ENCODE assay signal across 1 cellular context in the genomic region with DNA sequence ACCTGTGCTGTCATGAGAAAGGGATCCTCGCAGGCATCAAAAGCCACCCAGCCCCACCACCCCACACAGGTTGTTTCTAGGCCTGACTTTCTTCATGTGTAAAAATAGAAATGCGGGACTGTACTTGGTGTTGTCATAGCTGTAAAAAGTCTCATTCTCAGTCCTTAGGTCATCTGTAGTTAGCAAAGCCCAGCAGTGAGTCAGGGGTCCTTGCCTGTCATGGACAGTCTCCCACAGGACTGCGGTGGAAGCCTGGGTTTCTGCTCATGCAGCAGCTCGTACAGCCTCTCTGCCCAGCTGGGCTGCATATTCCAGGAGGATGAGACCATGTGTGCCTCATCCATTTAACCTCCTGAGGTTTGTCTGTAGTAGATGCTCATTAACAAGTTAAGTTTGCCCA.
TF ChIP-seq lines count a peak whose summit lies in the region.

No MANE protein-coding gene starts in this region.

TF ChIP-seq in GM23338, 12 proteins besides CTCF, POLR2A, EP300 and RAD21 (continued from another document):
- TF ChIP-seq, protein P1, sequence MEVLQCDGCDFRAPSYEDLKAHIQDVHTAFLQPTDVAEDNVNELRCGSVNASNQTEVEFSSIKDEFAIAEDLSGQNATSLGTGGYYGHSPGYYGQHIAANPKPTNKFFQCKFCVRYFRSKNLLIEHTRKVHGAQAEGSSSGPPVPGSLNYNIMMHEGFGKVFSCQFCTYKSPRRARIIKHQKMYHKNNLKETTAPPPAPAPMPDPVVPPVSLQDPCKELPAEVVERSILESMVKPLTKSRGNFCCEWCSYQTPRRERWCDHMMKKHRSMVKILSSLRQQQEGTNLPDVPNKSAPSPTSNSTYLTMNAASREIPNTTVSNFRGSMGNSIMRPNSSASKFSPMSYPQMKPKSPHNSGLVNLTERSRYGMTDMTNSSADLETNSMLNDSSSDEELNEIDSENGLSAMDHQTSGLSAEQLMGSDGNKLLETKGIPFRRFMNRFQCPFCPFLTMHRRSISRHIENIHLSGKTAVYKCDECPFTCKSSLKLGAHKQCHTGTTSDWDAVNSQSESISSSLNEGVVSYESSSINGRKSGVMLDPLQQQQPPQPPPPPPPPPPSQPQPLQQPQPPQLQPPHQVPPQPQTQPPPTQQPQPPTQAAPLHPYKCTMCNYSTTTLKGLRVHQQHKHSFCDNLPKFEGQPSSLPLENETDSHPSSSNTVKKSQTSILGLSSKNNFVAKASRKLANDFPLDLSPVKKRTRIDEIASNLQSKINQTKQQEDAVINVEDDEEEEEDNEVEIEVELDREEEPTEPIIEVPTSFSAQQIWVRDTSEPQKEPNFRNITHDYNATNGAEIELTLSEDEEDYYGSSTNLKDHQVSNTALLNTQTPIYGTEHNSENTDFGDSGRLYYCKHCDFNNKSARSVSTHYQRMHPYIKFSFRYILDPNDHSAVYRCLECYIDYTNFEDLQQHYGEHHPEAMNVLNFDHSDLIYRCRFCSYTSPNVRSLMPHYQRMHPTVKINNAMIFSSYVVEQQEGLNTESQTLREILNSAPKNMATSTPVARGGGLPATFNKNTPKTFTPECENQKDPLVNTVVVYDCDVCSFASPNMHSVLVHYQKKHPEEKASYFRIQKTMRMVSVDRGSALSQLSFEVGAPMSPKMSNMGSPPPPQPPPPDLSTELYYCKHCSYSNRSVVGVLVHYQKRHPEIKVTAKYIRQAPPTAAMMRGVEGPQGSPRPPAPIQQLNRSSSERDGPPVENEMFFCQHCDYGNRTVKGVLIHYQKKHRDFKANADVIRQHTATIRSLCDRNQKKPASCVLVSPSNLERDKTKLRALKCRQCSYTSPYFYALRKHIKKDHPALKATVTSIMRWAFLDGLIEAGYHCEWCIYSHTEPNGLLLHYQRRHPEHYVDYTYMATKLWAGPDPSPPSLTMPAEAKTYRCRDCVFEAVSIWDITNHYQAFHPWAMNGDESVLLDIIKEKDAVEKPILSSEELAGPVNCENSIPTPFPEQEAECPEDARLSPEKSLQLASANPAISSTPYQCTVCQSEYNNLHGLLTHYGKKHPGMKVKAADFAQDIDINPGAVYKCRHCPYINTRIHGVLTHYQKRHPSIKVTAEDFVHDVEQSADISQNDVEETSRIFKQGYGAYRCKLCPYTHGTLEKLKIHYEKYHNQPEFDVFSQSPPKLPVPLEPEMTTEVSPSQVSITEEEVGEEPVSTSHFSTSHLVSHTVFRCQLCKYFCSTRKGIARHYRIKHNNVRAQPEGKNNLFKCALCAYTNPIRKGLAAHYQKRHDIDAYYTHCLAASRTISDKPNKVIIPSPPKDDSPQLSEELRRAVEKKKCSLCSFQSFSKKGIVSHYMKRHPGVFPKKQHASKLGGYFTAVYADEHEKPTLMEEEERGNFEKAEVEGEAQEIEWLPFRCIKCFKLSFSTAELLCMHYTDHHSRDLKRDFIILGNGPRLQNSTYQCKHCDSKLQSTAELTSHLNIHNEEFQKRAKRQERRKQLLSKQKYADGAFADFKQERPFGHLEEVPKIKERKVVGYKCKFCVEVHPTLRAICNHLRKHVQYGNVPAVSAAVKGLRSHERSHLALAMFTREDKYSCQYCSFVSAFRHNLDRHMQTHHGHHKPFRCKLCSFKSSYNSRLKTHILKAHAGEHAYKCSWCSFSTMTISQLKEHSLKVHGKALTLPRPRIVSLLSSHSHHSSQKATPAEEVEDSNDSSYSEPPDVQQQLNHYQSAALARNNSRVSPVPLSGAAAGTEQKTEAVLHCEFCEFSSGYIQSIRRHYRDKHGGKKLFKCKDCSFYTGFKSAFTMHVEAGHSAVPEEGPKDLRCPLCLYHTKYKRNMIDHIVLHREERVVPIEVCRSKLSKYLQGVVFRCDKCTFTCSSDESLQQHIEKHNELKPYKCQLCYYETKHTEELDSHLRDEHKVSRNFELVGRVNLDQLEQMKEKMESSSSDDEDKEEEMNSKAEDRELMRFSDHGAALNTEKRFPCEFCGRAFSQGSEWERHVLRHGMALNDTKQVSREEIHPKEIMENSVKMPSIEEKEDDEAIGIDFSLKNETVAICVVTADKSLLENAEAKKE (CRISPR knock-in tag; IDR thresholded peaks at IDR 0.05): no peak
- TF ChIP-seq, protein P2, sequence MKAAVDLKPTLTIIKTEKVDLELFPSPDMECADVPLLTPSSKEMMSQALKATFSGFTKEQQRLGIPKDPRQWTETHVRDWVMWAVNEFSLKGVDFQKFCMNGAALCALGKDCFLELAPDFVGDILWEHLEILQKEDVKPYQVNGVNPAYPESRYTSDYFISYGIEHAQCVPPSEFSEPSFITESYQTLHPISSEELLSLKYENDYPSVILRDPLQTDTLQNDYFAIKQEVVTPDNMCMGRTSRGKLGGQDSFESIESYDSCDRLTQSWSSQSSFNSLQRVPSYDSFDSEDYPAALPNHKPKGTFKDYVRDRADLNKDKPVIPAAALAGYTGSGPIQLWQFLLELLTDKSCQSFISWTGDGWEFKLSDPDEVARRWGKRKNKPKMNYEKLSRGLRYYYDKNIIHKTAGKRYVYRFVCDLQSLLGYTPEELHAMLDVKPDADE (IDR thresholded peaks at IDR 0.05): no peak
- TF ChIP-seq POLR2AphosphoS5 (IDR thresholded peaks at IDR 0.05; ENCODE audit: low read depth): no peak
- TF ChIP-seq ZNF331 (CRISPR knock-in tag; IDR thresholded peaks at IDR 0.05; ENCODE audit: low read depth): no peak
- no peak for TF ChIP-seq ZNF114 (CRISPR knock-in tag; IDR thresholded peaks at IDR 0.05)
